Comparison of ENCODE assay signal across 36 cellular contexts in genomic region chr20:21278829-21279228, GRCh38.
"Had no signal": no experiment of that assay in that cellular context is flagged by ENCODE, and none has a peak within 500 bp of the region (broad histone marks: within the 10 kb centered on the region; RNA-seq: fewer than 3 reads in every experiment).

No MANE protein-coding gene starts in this region.

- H3K4me1 Mint-ChIP-seq: activated CD4-positive, alpha-beta memory T cell treated with anti-CD3 and anti-CD28 coated beads, Interleukin-2, amount 10 ng/mL, durations not matched to agents 7 days and 5 days; activated CD4-positive, alpha-beta T cell treated with anti-CD3 and anti-CD28 coated beads for 36 hours; activated CD4-positive, alpha-beta T cell treated with anti-CD3 and anti-CD28 coated beads, Interleukin-2, amount 10 ng/mL, durations not matched to agents 7 days and 5 days; activated CD8-positive, alpha-beta memory T cell treated with anti-CD3 and anti-CD28 coated beads, Interleukin-2, amount 10 ng/mL, durations not matched to agents 7 days and 5 days; activated naive CD4-positive, alpha-beta T cell treated with anti-CD3 and anti-CD28 coated beads, Interleukin-2, amount 10 ng/mL, durations not matched to agents 7 days and 5 days; activated naive CD4-positive, alpha-beta T cell treated with anti-CD3 and anti-CD28 coated beads, Interleukin-2, amount 50 U/mL, for 24 hours; brain; central memory CD8-positive, alpha-beta T cell; WTC11 had no signal

- H3K4me1 ChIP-seq: ascending aorta had no signal

- H3K9me3 ChIP-seq: ascending aorta had no signal

- DNase-seq: activated CD4-positive, alpha-beta memory T cell treated with anti-CD3 and anti-CD28 coated beads, Interleukin-2, amount 10 ng/mL, durations not matched to agents 7 days and 5 days; activated CD4-positive, alpha-beta T cell treated with anti-CD3 and anti-CD28 coated beads for 1 hour; activated CD4-positive, alpha-beta T cell treated with anti-CD3 and anti-CD28 coated beads for 36 hours; activated CD4-positive, alpha-beta T cell treated with anti-CD3 and anti-CD28 coated beads for 48 hours; activated CD4-positive, alpha-beta T cell treated with anti-CD3 and anti-CD28 coated beads, Interleukin-2, amount 10 ng/mL, durations not matched to agents 7 days and 5 days; activated CD4-positive, alpha-beta T cell treated with anti-CD3 and anti-CD28 coated beads, Interleukin-2, amount 50 U/mL, for 48 hours; activated CD4-positive, CD25-positive, alpha-beta regulatory T cell; activated CD8-positive, alpha-beta memory T cell treated with anti-CD3 and anti-CD28 coated beads for 24 hours; activated CD8-positive, alpha-beta memory T cell treated with anti-CD3 and anti-CD28 coated beads, Interleukin-2, amount 10 ng/mL, durations not matched to agents 7 days and 5 days; activated CD8-positive, alpha-beta memory T cell treated with anti-CD3 and anti-CD28 coated beads, Interleukin-2, amount 50 U/mL, for 48 hours; activated CD8-positive, alpha-beta T cell treated with anti-CD3 and anti-CD28 coated beads, Interleukin-2, amount 10 ng/mL, durations not matched to agents 7 days and 5 days; activated effector memory CD4-positive, alpha-beta T cell treated with Interleukin-2 at 50 U/mL for 16 hours; activated gamma-delta T cell; activated naive CD4-positive, alpha-beta T cell treated with anti-CD3 and anti-CD28 coated beads, Interleukin-2, amount 10 ng/mL, durations not matched to agents 7 days and 5 days; activated naive CD4-positive, alpha-beta T cell treated with Interleukin-2 at 50 U/mL for 16 hours; activated T-cell treated with anti-CD3 and anti-CD28 coated beads, Interleukin-2, amount 50 U/mL, for 24 hours; activated T-cell treated with anti-CD3 and anti-CD28 coated beads, Interleukin-2, amount 50 U/mL, for 48 hours; amygdala; anterior cingulate cortex; caudate nucleus; cerebellar nuclear complex; T-helper 1 cell; T-helper 2 cell; T-helper 9 cell; WERI-Rb-1 had no signal

- H3K4me3 ChIP-seq: ascending aorta, cardiac muscle cell had no signal

- H3K4me3 Mint-ChIP-seq: activated CD4-positive, alpha-beta memory T cell treated with anti-CD3 and anti-CD28 coated beads, Interleukin-2, amount 10 ng/mL, durations not matched to agents 7 days and 5 days; activated CD4-positive, alpha-beta T cell treated with anti-CD3 and anti-CD28 coated beads for 36 hours; activated CD4-positive, alpha-beta T cell treated with anti-CD3 and anti-CD28 coated beads, Interleukin-2, amount 10 ng/mL, durations not matched to agents 7 days and 5 days; activated CD8-positive, alpha-beta memory T cell treated with anti-CD3 and anti-CD28 coated beads, Interleukin-2, amount 10 ng/mL, durations not matched to agents 7 days and 5 days; activated CD8-positive, alpha-beta T cell treated with anti-CD3 and anti-CD28 coated beads, Interleukin-2, amount 10 ng/mL, durations not matched to agents 7 days and 5 days; activated naive CD4-positive, alpha-beta T cell treated with anti-CD3 and anti-CD28 coated beads, Interleukin-2, amount 10 ng/mL, durations not matched to agents 7 days and 5 days; activated naive CD4-positive, alpha-beta T cell treated with anti-CD3 and anti-CD28 coated beads, Interleukin-2, amount 50 U/mL, for 24 hours; activated naive CD8-positive, alpha-beta T cell; activated T-cell treated with anti-CD3 and anti-CD28 coated beads, Interleukin-2, amount 50 U/mL, for 24 hours; brain; central memory CD8-positive, alpha-beta T cell; T-helper 1 cell treated with Interleukin-12 subunit alpha and Interleukin-12 subunit beta and Interleukin-4 antibody, amounts not matched to agents 30 μg/mL and 1 μg/mL, for 36 hours; T-helper 2 cell treated with Interferon-gamma antibody and Interleukin-4, amounts not matched to agents 5 μg/mL and 100 μg/mL, for 36 hours; WTC11 had no signal

- H3K27ac ChIP-seq: ascending aorta, cardiac muscle cell, WERI-Rb-1 had no signal

- H3K36me3 ChIP-seq: ascending aorta, cardiac muscle cell, WERI-Rb-1 had no signal

- H3K27me3 ChIP-seq: ascending aorta, cardiac muscle cell had no signal

- H3K9me3 Mint-ChIP-seq: activated CD4-positive, alpha-beta memory T cell treated with anti-CD3 and anti-CD28 coated beads, Interleukin-2, amount 10 ng/mL, durations not matched to agents 7 days and 5 days; activated CD4-positive, alpha-beta T cell treated with anti-CD3 and anti-CD28 coated beads, Interleukin-2, amount 10 ng/mL, durations not matched to agents 7 days and 5 days; activated naive CD4-positive, alpha-beta T cell treated with anti-CD3 and anti-CD28 coated beads, Interleukin-2, amount 10 ng/mL, durations not matched to agents 7 days and 5 days; activated naive CD4-positive, alpha-beta T cell treated with anti-CD3 and anti-CD28 coated beads, Interleukin-2, amount 50 U/mL, for 24 hours; activated T-cell treated with anti-CD3 and anti-CD28 coated beads, Interleukin-2, amount 50 U/mL, for 24 hours; activated T-helper 2 cell treated with anti-CD3 and anti-CD28 coated beads, Interferon-gamma antibody, Interleukin-2, Interleukin-4, amounts not matched to agents 10 μg/mL and 5 μg/mL and 100 μg/mL, durations not matched to agents 14 hours and 24 hours and 36 hours; central memory CD8-positive, alpha-beta T cell; T-helper 1 cell treated with Interleukin-12 subunit alpha and Interleukin-12 subunit beta and Interleukin-4 antibody, amounts not matched to agents 30 μg/mL and 1 μg/mL, for 36 hours; T-helper 2 cell treated with Interferon-gamma antibody and Interleukin-4, amounts not matched to agents 5 μg/mL and 100 μg/mL, for 36 hours had no signal

- H3K27ac Mint-ChIP-seq: activated CD4-positive, alpha-beta memory T cell treated with anti-CD3 and anti-CD28 coated beads, Interleukin-2, amount 10 ng/mL, durations not matched to agents 7 days and 5 days; activated CD4-positive, alpha-beta T cell treated with anti-CD3 and anti-CD28 coated beads for 36 hours; activated CD4-positive, alpha-beta T cell treated with anti-CD3 and anti-CD28 coated beads, Interleukin-2, amount 10 ng/mL, durations not matched to agents 7 days and 5 days; activated CD8-positive, alpha-beta memory T cell treated with anti-CD3 and anti-CD28 coated beads, Interleukin-2, amount 10 ng/mL, durations not matched to agents 7 days and 5 days; activated CD8-positive, alpha-beta T cell treated with anti-CD3 and anti-CD28 coated beads, Interleukin-2, amount 10 ng/mL, durations not matched to agents 7 days and 5 days; activated naive CD4-positive, alpha-beta T cell treated with anti-CD3 and anti-CD28 coated beads, Interleukin-2, amount 10 ng/mL, durations not matched to agents 7 days and 5 days; activated naive CD4-positive, alpha-beta T cell treated with anti-CD3 and anti-CD28 coated beads, Interleukin-2, amount 50 U/mL, for 24 hours; activated naive CD8-positive, alpha-beta T cell; activated T-cell treated with anti-CD3 and anti-CD28 coated beads, Interleukin-2, amount 50 U/mL, for 24 hours; activated T-helper 2 cell treated with anti-CD3 and anti-CD28 coated beads, Interferon-gamma antibody, Interleukin-2, Interleukin-4, amounts not matched to agents 10 μg/mL and 5 μg/mL and 100 μg/mL, durations not matched to agents 14 hours and 24 hours and 36 hours; brain; T-helper 1 cell treated with Interleukin-12 subunit alpha and Interleukin-12 subunit beta and Interleukin-4 antibody, amounts not matched to agents 30 μg/mL and 1 μg/mL, for 36 hours; T-helper 2 cell treated with Interferon-gamma antibody and Interleukin-4, amounts not matched to agents 5 μg/mL and 100 μg/mL, for 36 hours; WTC11 had no signal

- H3K36me3 Mint-ChIP-seq: activated CD8-positive, alpha-beta memory T cell treated with anti-CD3 and anti-CD28 coated beads, Interleukin-2, amount 10 ng/mL, durations not matched to agents 7 days and 5 days; activated naive CD4-positive, alpha-beta T cell treated with anti-CD3 and anti-CD28 coated beads, Interleukin-2, amount 10 ng/mL, durations not matched to agents 7 days and 5 days; activated naive CD4-positive, alpha-beta T cell treated with anti-CD3 and anti-CD28 coated beads, Interleukin-2, amount 50 U/mL, for 24 hours; activated naive CD8-positive, alpha-beta T cell; brain; WTC11 had no signal

- ATAC-seq: activated CD4-positive, alpha-beta T cell treated with anti-CD3 and anti-CD28 coated beads for 36 hours; activated CD4-positive, CD25-positive, alpha-beta regulatory T cell treated with anti-CD3 and anti-CD28 coated beads, Interleukin-2, amount 50 U/mL, for 24 hours; activated CD8-positive, alpha-beta memory T cell treated with anti-CD3 and anti-CD28 coated beads, Interleukin-2, amount 10 ng/mL, durations not matched to agents 7 days and 5 days; activated CD8-positive, alpha-beta T cell treated with anti-CD3 and anti-CD28 coated beads, Interleukin-2, amount 10 ng/mL, durations not matched to agents 7 days and 5 days; WTC11 had no signal
